Comparison of ENCODE assay signal across 24 cellular contexts in the genomic region with DNA sequence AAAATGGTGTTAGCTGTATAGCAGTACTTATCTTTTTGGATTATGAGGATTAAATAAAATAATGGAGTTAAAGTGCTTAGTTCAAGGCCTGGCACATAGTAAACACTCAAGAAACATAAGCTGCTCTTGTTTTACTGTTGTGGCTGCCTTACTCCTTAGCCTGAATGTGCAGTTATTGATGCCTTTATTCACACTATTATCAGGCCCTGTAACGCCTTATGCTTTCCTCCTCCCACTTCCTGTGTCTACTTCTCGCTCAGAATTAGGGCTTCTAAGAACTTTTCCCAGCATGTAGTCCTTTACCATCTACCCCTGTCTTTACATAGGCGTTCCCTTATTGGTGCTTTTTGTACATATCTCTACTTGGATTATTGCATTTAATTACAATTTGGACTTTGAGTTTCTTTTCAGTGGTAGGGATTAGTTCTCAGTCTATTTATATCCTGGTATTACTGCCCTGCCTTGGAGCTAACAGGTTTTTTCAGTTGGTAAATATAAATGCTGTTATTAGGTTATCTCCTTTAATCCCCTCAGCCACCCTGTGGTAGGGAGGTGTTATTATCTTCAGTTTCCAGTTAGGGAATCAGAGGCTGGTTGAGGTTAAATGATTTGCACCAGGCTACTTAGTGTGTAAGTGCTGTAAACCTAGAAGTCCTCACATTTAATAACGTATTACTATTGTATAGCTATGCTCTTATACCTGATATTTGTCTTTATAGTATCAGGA.
DNase-seq lines count a peak whose midpoint lies in the region; ATAC-seq and TF ChIP-seq lines count a peak whose summit lies in the region.
"Had no signal": no experiment of that assay in that cellular context is flagged by ENCODE, and none has a peak within 500 bp of the region (broad histone marks: within the 10 kb centered on the region; RNA-seq: fewer than 3 reads in every experiment).

No MANE protein-coding gene starts in this region.

- no peak overlapping the region for H3K4me3 Mint-ChIP-seq in activated CD4-positive, alpha-beta memory T cell treated with anti-CD3 and anti-CD28 coated beads, Interleukin-2, amount 10 ng/mL, durations not matched to agents 7 days and 5 days
- no peak overlapping the region for H3K4me3 Mint-ChIP-seq in activated CD4-positive, alpha-beta memory T cell treated with anti-CD3 and anti-CD28 coated beads for 36 hours
- no peak overlapping the region for H3K4me3 Mint-ChIP-seq in chondrocyte (ENCODE audit: unreplicated experiment)
- H3K4me3 Mint-ChIP-seq in osteocyte (ENCODE audit: unreplicated experiment) = no peak overlapping the region
- H3K4me3 Mint-ChIP-seq: CD8-positive, alpha-beta T cell had no signal

- H3K79me2 ChIP-seq in Loucy (ENCODE audit: insufficient read depth, low read length) = peaks cover 21% of the 10 kb centered on the region
- peaks cover 33% of the 10 kb centered on the region for H3K79me2 ChIP-seq in GM23248 (ENCODE audit: insufficient read depth)

- peak overlapping the region; percentile 25 for H3K27ac Mint-ChIP-seq in activated CD4-positive, alpha-beta memory T cell treated with anti-CD3 and anti-CD28 coated beads, Interleukin-2, amount 10 ng/mL, durations not matched to agents 7 days and 5 days
- H3K27ac Mint-ChIP-seq in activated CD4-positive, alpha-beta memory T cell treated with anti-CD3 and anti-CD28 coated beads for 36 hours = no peak overlapping the region
- peak overlapping the region; percentile 29 for H3K27ac Mint-ChIP-seq in chondrocyte (ENCODE audit: unreplicated experiment)
- no peak overlapping the region for H3K27ac Mint-ChIP-seq in osteocyte (ENCODE audit: unreplicated experiment)
- H3K27ac Mint-ChIP-seq: activated T-helper 2 cell treated with anti-CD3 and anti-CD28 coated beads, Interferon-gamma antibody, Interleukin-2, Interleukin-4, amounts not matched to agents 10 μg/mL and 5 μg/mL and 100 μg/mL, durations not matched to agents 14 hours and 24 hours and 36 hours; CD8-positive, alpha-beta T cell had no signal

- H3K9me3 Mint-ChIP-seq in activated CD4-positive, alpha-beta memory T cell treated with anti-CD3 and anti-CD28 coated beads, Interleukin-2, amount 10 ng/mL, durations not matched to agents 7 days and 5 days = peaks cover 14% of the 10 kb centered on the region
- H3K9me3 Mint-ChIP-seq in activated CD4-positive, alpha-beta memory T cell treated with anti-CD3 and anti-CD28 coated beads for 36 hours = peaks cover 12% of the 10 kb centered on the region
- H3K9me3 Mint-ChIP-seq in chondrocyte (ENCODE audit: low read depth) (peaks cover 5% of the 10 kb centered on the region), osteocyte (ENCODE audit: unreplicated experiment) (peaks cover 9% of the 10 kb centered on the region)

- CTCF ChIA-PET in activated CD4-positive, alpha-beta memory T cell treated with anti-CD3 and anti-CD28 coated beads, Interleukin-2, amount 10 ng/mL, durations not matched to agents 7 days and 5 days (lab: Charles Lee) = interaction anchor here (0.9 to 13.6 kb wide), 2 partner anchors 53 to 76 kb away, joined by 3 to 224 read pairs; no protein-coding TSS in a partner anchor
- CTCF ChIA-PET in activated CD4-positive, alpha-beta memory T cell treated with anti-CD3 and anti-CD28 coated beads for 36 hours (lab: Charles Lee) = interaction anchor here (1.0 to 9.8 kb wide), 3 partner anchors 14 to 417 kb away, joined by 3 to 136 read pairs (median 3); no protein-coding TSS in a partner anchor

- no peak overlapping the region for H3K9ac ChIP-seq in Loucy (ENCODE audit: low read depth, low read length, poor library complexity, severe bottlenecking)
- no peak overlapping the region for H3K9ac ChIP-seq in GM23248

- 88 to 92% methylated on average over 4 of the region's 4 CpGs for WGBS in GM23248 (ENCODE audit: low coverage in 1 of 2, low lambda C conversion rate in 2 of 2, missing lambda C conversion rate in 2 of 2), 2 experiments

- H3F3A ChIP-seq in Loucy (ENCODE audit: low read depth) (no peaks in the 10 kb centered on the region), GM23248 (ENCODE audit: insufficient read depth) (peaks cover under 1% of the 10 kb centered on the region; the same call in 1 of the 2 replicates)

- no peak for DNase-seq in activated CD4-positive, alpha-beta memory T cell treated with anti-CD3 and anti-CD28 coated beads, Interleukin-2, amount 10 ng/mL, durations not matched to agents 7 days and 5 days
- no peak for DNase-seq in activated CD4-positive, alpha-beta memory T cell treated with anti-CD3 and anti-CD28 coated beads for 36 hours
- DNase-seq in chondrocyte (ENCODE audit: low spot score) (no peak), osteocyte (ENCODE audit: extremely low spot score, unreplicated experiment) (no peak), GM23248 (no peak), T-helper 9 cell (no peak), left lung (no peak)
- DNase-seq: activated CD4-positive, alpha-beta T cell treated with anti-CD3 and anti-CD28 coated beads, Interleukin-2, amount 50 U/mL, for 4 hours; aorta; CD8-positive, alpha-beta T cell; cortex of kidney; H7; head of caudate nucleus; NCI-H1105; NCI-H2171 treated with DMSO at 0.1 percent for 48 hours; ovary; Right ventricle myocardium superior; stimulated activated CD4-positive, alpha-beta T cell treated with anti-CD3 and anti-CD28 coated beads, Interleukin-12 subunit alpha, Interleukin-12 subunit beta, amount 100 ng/mL, for 4 hours; stimulated activated naive CD4-positive, alpha-beta T cell treated with Interleukin-2 at 50 U/mL for 16 hours; upper lobe of left lung had no signal

- H3K4me1 ChIP-seq in Loucy (ENCODE audit: insufficient read depth, low read length, poor library complexity, severe bottlenecking) (peaks cover 4% of the 10 kb centered on the region), GM23248 (ENCODE audit: insufficient read depth) (peaks cover 6% of the 10 kb centered on the region), left lung (peaks cover 0 to 7% of the 10 kb centered on the region in 2 donors)
- H3K4me1 ChIP-seq: upper lobe of left lung had no signal

- H3K27me3 Mint-ChIP-seq in activated CD4-positive, alpha-beta memory T cell treated with anti-CD3 and anti-CD28 coated beads, Interleukin-2, amount 10 ng/mL, durations not matched to agents 7 days and 5 days = no peaks in the 10 kb centered on the region
- H3K27me3 Mint-ChIP-seq in activated CD4-positive, alpha-beta memory T cell treated with anti-CD3 and anti-CD28 coated beads for 36 hours = no peaks in the 10 kb centered on the region
- no peaks in the 10 kb centered on the region for H3K27me3 Mint-ChIP-seq in chondrocyte (ENCODE audit: low read depth)
- no peaks in the 10 kb centered on the region for H3K27me3 Mint-ChIP-seq in osteocyte (ENCODE audit: unreplicated experiment)

- POLR2A ChIA-PET in activated CD4-positive, alpha-beta memory T cell treated with anti-CD3 and anti-CD28 coated beads, Interleukin-2, amount 10 ng/mL, durations not matched to agents 7 days and 5 days (lab: Charles Lee) = no interaction called here
- POLR2A ChIA-PET in activated CD4-positive, alpha-beta memory T cell treated with anti-CD3 and anti-CD28 coated beads for 36 hours (lab: Charles Lee) = no interaction called here

- H3K36me3 Mint-ChIP-seq in activated CD4-positive, alpha-beta memory T cell treated with anti-CD3 and anti-CD28 coated beads, Interleukin-2, amount 10 ng/mL, durations not matched to agents 7 days and 5 days (ENCODE audit: low read depth) = peaks cover 55% of the 10 kb centered on the region
- H3K36me3 Mint-ChIP-seq in activated CD4-positive, alpha-beta memory T cell treated with anti-CD3 and anti-CD28 coated beads for 36 hours = peaks cover 48% of the 10 kb centered on the region
- H3K36me3 Mint-ChIP-seq in chondrocyte (ENCODE audit: low read depth) (peaks cover 9% of the 10 kb centered on the region), osteocyte (ENCODE audit: unreplicated experiment) (peaks cover 26% of the 10 kb centered on the region)

- H3K27ac ChIP-seq in GM23248 (no peak overlapping the region), left lung (no peak overlapping the region)
- H3K27ac ChIP-seq: epithelial cell of prostate, ovary, upper lobe of left lung had no signal

- intact Hi-C loops in activated CD4-positive, alpha-beta memory T cell treated with anti-CD3 and anti-CD28 coated beads for 36 hours (cut with micrococcal nuclease) = no loop called here
- intact Hi-C loops in left lung (cut with DNase I) = no loop called here

- H3K27me3 ChIP-seq in Loucy (ENCODE audit: insufficient read depth, low read length, poor library complexity, severe bottlenecking) (no peaks in the 10 kb centered on the region), GM23248 (replicated peaks; ENCODE audit: insufficient read depth) (no peaks in the 10 kb centered on the region), left lung (no peaks in the 10 kb centered on the region)
- H3K27me3 ChIP-seq: ovary, upper lobe of left lung had no signal

- in situ Hi-C loops in GM23248 (cut with MboI) = loop anchor here (10.0 to 25.0 kb wide), 3 partner anchors 70 to 967 kb away; no protein-coding TSS in a partner anchor

- peaks cover 10% of the 10 kb centered on the region; the same call in 1 of the 2 replicates for H3K9me3 ChIP-seq in Loucy (ENCODE audit: insufficient read depth, low read depth, low read length)
- H3K9me3 ChIP-seq in GM23248 (ENCODE audit: low read depth) = no peaks in the 10 kb centered on the region
- H3K9me3 ChIP-seq in left lung = peaks cover 0 to 14% of the 10 kb centered on the region in 2 donors

- H3K36me3 ChIP-seq in Loucy (ENCODE audit: insufficient read depth, low read length) (peaks cover 42% of the 10 kb centered on the region), GM23248 (ENCODE audit: low read depth) (peaks cover 17% of the 10 kb centered on the region), left lung (peaks cover 0 to 18% of the 10 kb centered on the region in 2 donors)
- H3K36me3 ChIP-seq: ovary had no signal

- no peak for ATAC-seq in left lung
- ATAC-seq: CD8-positive, alpha-beta T cell; GM12878 had no signal

- peaks cover 7% of the 10 kb centered on the region for H4K20me1 ChIP-seq in Loucy (ENCODE audit: insufficient read depth, low read length, poor library complexity, severe bottlenecking)
- H4K20me1 ChIP-seq in GM23248 (ENCODE audit: insufficient read depth) = no peaks in the 10 kb centered on the region

- TF ChIP-seq CTCF in Loucy (conservative IDR thresholded peaks at IDR 0.05; ENCODE audit: low read length) (peak; percentile 55), chondrocyte (IDR thresholded peaks at IDR 0.05) (peak; percentile 65), osteocyte (IDR thresholded peaks at IDR 0.05) (peak; percentile 26), left lung (IDR thresholded peaks at IDR 0.05) (no peak)

- H3K9me2 ChIP-seq in Loucy (replicated peaks; ENCODE audit: low read depth, low read length) (no peaks in the 10 kb centered on the region), GM23248 (ENCODE audit: insufficient read depth) (no peaks in the 10 kb centered on the region)

- H3K4me2 ChIP-seq in Loucy (ENCODE audit: low read depth, low read length, poor library complexity, severe bottlenecking) = no peak overlapping the region
- no peak overlapping the region for H3K4me2 ChIP-seq in GM23248 (ENCODE audit: unreplicated experiment)

- H3K4me3 ChIP-seq in Loucy (ENCODE audit: low read length, poor library complexity, severe bottlenecking) = no peak overlapping the region
- no peak overlapping the region for H3K4me3 ChIP-seq in GM23248
- H3K4me3 ChIP-seq in left lung = no peak overlapping the region
- H3K4me3 ChIP-seq: GM12878, ovary, upper lobe of left lung had no signal

- H2AFZ ChIP-seq in Loucy (ENCODE audit: low read length) (no peak overlapping the region), GM23248 (no peak overlapping the region)

- peaks cover 36% of the 10 kb centered on the region for H3K4me1 Mint-ChIP-seq in activated CD4-positive, alpha-beta memory T cell treated with anti-CD3 and anti-CD28 coated beads, Interleukin-2, amount 10 ng/mL, durations not matched to agents 7 days and 5 days
- H3K4me1 Mint-ChIP-seq in activated CD4-positive, alpha-beta memory T cell treated with anti-CD3 and anti-CD28 coated beads for 36 hours (ENCODE audit: low read depth) = peaks cover 17% of the 10 kb centered on the region
- H3K4me1 Mint-ChIP-seq in chondrocyte (ENCODE audit: low read depth) (peaks cover 16% of the 10 kb centered on the region), osteocyte (ENCODE audit: unreplicated experiment) (peaks cover 12% of the 10 kb centered on the region)

Comparison
In these comparisons a context has a peak if more than half of its experiments do, and no peak if none do; other contexts are left out.
1. H3K27ac Mint-ChIP-seq: peak in activated CD4-positive, alpha-beta memory T cell treated with anti-CD3 and anti-CD28 coated beads, Interleukin-2, amount 10 ng/mL, durations not matched to agents 7 days and 5 days (single experiment) and chondrocyte (single experiment); none in activated CD4-positive, alpha-beta memory T cell treated with anti-CD3 and anti-CD28 coated beads for 36 hours (single experiment) and osteocyte (single experiment).
2. CTCF ChIP-seq: peak in Loucy (single experiment), chondrocyte (single experiment) and osteocyte (single experiment); none in left lung (0 of 2).